In the genomic region with DNA sequence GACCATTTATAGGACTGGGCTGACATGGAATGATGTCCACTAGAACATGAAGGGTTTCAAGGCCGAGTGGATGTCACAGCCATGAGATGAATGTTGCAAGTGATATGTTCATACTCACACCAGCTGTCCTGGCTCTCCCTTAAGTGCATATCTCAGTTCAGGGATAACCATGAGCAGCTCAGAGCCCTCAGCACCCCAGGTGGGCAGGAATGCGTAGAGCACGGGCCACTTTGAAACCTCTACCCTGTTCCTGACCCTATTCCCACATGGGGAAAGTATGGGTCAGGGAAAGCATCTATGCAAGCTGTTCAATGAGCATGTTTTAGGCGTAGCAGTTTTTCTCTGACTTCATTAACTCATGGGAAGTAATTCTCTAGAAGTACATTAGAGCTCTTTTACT, we compare ENCODE assay signal across 20 cellular contexts.
"Had no signal": no experiment of that assay in that cellular context is flagged by ENCODE, and none has a peak within 500 bp of the region (broad histone marks: within the 10 kb centered on the region; RNA-seq: fewer than 3 reads in every experiment).

No MANE protein-coding gene starts in this region.

- ATAC-seq: effector memory CD8-positive, alpha-beta T cell; foreskin keratinocyte; left cardiac atrium; left ventricle myocardium superior; naive thymus-derived CD4-positive, alpha-beta T cell; sciatic nerve; stimulated activated naive CD8-positive, alpha-beta T cell treated with anti-CD3 and anti-CD28 coated beads, Interleukin-15, amount 100 ng/mL, for 72 hours had no signal

- H3K9me3 Mint-ChIP-seq: effector memory CD8-positive, alpha-beta T cell had no signal

- H2AFZ ChIP-seq: hepatocyte had no signal

- H3K27ac Mint-ChIP-seq: dendritic cell treated with granulocyte-macrophage colony-stimulating factor and Interleukin-4, amounts not matched to agents 40 ng/mL and 50 ng/mL, for 4 days; effector memory CD8-positive, alpha-beta T cell; naive thymus-derived CD4-positive, alpha-beta T cell; stimulated activated naive B cell treated with anti-CD40 and anti-IgM and Interleukin-4, amounts not matched to agents 10 μg/mL and 1 μg/mL and 100 μg/mL, for 72 hours; stimulated activated naive CD8-positive, alpha-beta T cell treated with anti-CD3 and anti-CD28 coated beads, Interleukin-15, amount 100 ng/mL, for 72 hours had no signal

- DNase-seq: effector memory CD8-positive, alpha-beta T cell; erythroblast; foreskin keratinocyte; head of caudate nucleus; kidney; left cardiac atrium; left ventricle myocardium superior; naive thymus-derived CD4-positive, alpha-beta T cell; posterior cingulate gyrus; stimulated activated CD4-positive, alpha-beta T cell treated with anti-CD3 and anti-CD28 coated beads, Interleukin-2, amount 100 ng/mL, for 24 hours; stimulated activated CD4-positive, alpha-beta T cell treated with anti-CD3 and anti-CD28 coated beads, Interleukin-4, amount 100 ng/mL, for 4 hours; stimulated activated naive B cell treated with anti-CD40 and anti-IgM and Interleukin-4, amounts not matched to agents 10 μg/mL and 1 μg/mL and 100 μg/mL, for 72 hours; stimulated activated naive CD8-positive, alpha-beta T cell treated with anti-CD3 and anti-CD28 coated beads, Interleukin-15, amount 100 ng/mL, for 72 hours; testis had no signal

- H3K4me1 ChIP-seq: foreskin keratinocyte, testis, tibial nerve had no signal

- H3K9me3 ChIP-seq: testis, tibial nerve had no signal

- H3K79me2 ChIP-seq: hepatocyte had no signal

- H3K27ac ChIP-seq: foreskin keratinocyte, hepatocyte, skin epidermis, testis, tibial nerve had no signal

- H3K27me3 Mint-ChIP-seq: effector memory CD8-positive, alpha-beta T cell; stimulated activated naive B cell treated with anti-CD40 and anti-IgM and Interleukin-4, amounts not matched to agents 10 μg/mL and 1 μg/mL and 100 μg/mL, for 72 hours; stimulated activated naive CD8-positive, alpha-beta T cell treated with anti-CD3 and anti-CD28 coated beads, Interleukin-15, amount 100 ng/mL, for 72 hours had no signal

- H3K4me2 ChIP-seq: hepatocyte had no signal

- H3K36me3 Mint-ChIP-seq: naive thymus-derived CD4-positive, alpha-beta T cell had no signal

- H3K36me3 ChIP-seq: tibial nerve had no signal

- H3K4me3 ChIP-seq: hepatocyte, lung, skin epidermis, testis, tibial nerve had no signal

- H3K4me3 Mint-ChIP-seq: dendritic cell treated with granulocyte-macrophage colony-stimulating factor and Interleukin-4, amounts not matched to agents 40 ng/mL and 50 ng/mL, for 4 days; effector memory CD8-positive, alpha-beta T cell; naive thymus-derived CD4-positive, alpha-beta T cell; stimulated activated naive B cell treated with anti-CD40 and anti-IgM and Interleukin-4, amounts not matched to agents 10 μg/mL and 1 μg/mL and 100 μg/mL, for 72 hours; stimulated activated naive CD8-positive, alpha-beta T cell treated with anti-CD3 and anti-CD28 coated beads, Interleukin-15, amount 100 ng/mL, for 72 hours had no signal

- H3K27me3 ChIP-seq: hepatocyte, testis, tibial nerve had no signal
